8 cellular contexts compared by ENCODE assay signal in the genomic region with DNA sequence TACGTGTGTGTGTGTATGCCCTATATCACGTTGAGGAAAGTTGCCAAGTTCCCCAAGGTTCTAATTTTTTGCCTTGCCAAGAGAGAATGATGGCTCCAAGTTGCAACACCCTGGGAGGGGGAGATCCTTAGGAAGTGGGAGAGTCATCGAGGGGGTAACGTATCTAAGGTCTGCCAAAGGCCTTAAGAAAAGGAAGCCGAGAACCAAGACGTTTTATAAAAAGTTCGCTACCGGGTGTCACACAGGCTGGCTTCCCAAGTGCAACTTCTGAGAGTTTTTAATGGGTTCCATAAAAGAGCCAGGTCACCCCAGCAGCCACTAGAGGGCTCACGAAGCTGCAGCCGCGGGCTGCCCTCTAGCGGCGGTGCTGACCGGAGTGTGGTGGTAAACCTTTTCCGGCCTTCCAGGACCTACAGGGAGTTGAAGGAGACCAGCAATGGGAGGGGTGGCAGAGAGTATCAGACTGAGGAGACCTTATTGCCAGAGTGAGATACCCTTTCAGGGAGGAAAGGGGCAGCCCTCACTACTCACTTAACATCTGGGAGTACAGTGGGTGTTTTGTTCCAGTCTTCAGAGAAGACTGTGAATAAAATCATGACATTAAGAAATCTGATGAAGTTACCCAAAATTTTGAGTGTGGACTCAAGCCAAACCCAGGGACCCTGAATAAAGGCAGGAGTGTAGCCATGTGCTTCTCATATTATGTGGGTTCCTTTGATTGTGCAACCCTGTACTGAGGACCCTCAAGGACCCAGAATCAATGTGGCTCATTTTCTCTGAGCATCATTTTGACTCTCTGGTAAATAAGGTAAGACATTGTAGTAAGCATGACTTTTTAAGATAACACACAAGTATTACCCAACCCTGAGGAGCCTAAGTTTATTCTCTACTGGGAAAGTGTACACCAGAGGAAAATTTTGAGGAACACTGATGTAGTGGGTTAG. TPM values are rescaled to one million over a fixed set of nuclear protein-coding genes. Genes with fewer than 3 reads are reported as not detected.
DNase-seq lines count a peak whose midpoint lies in the region; ATAC-seq and TF ChIP-seq lines count a peak whose summit lies in the region.

No MANE protein-coding gene starts in this region.

- intact Hi-C loops in esophagus squamous epithelium (cut with DNase I), result loop anchor here (5.0 kb wide), 1 partner anchor 181 kb away; no protein-coding TSS in a partner anchor
- intact Hi-C loops in naive thymus-derived CD4-positive, alpha-beta T cell (cut with micrococcal nuclease), result loop anchor here (1.0 to 10.0 kb wide), 12 partner anchors 119 to 1050 kb away; a partner anchor contains a TSS

- CTCF ChIA-PET in naive thymus-derived CD4-positive, alpha-beta T cell (lab: Charles Lee), result interaction anchor here (0.6 to 1.4 kb wide), 5 partner anchors 11 to 1543 kb away, joined by 3 to 4 read pairs (median 3); no protein-coding TSS in a partner anchor

- H3K4me1 ChIP-seq in esophagus squamous epithelium, result peaks cover 10 to 46% (median 14%) of the 10 kb centered on the region in 3 donors
- peaks cover 11 to 15% of the 10 kb centered on the region in 2 donors for H3K4me1 ChIP-seq in naive thymus-derived CD4-positive, alpha-beta T cell (ENCODE audit: control insufficient read depth in 2 of 2, insufficient read depth in 2 of 2, low read length in 2 of 2)

- H3K9me3 ChIP-seq in esophagus squamous epithelium, result no peaks in the 10 kb centered on the region
- no peaks in the 10 kb centered on the region for H3K9me3 ChIP-seq in naive thymus-derived CD4-positive, alpha-beta T cell (ENCODE audit: control insufficient read depth in 2 of 3, low read length in 3 of 3)

- peaks cover 14 to 40% (median 35%) of the 10 kb centered on the region in 7 donors for H3K4me1 Mint-ChIP-seq in naive thymus-derived CD4-positive, alpha-beta T cell
- peaks cover 15% of the 10 kb centered on the region for H3K4me1 Mint-ChIP-seq in stimulated activated effector memory CD8-positive, alpha-beta T cell treated with anti-CD3 and anti-CD28 coated beads, Interleukin-12 subunit alpha, Interleukin-12 subunit beta, amount 100 ng/mL, for 72 hours

- WGBS in esophagus squamous epithelium, 2 donors, result 1 to 6% methylated on average over 15 of the region's 15 CpGs

- no peaks in the 10 kb centered on the region for H3K36me3 ChIP-seq in esophagus squamous epithelium
- peaks cover 0 to 4% (median 0%) of the 10 kb centered on the region in 3 experiments for H3K36me3 ChIP-seq in naive thymus-derived CD4-positive, alpha-beta T cell (ENCODE audit: control insufficient read depth in 2 of 3, insufficient read depth in 3 of 3, low read length in 3 of 3)

- POLR2A ChIA-PET in naive thymus-derived CD4-positive, alpha-beta T cell (lab: Charles Lee), result interaction anchor here (0.6 to 1.0 kb wide), 4 partner anchors 11 to 1461 kb away, joined by 3 to 4 read pairs (median 3); a partner anchor contains a TSS

- peaks cover 0 to 4% (median 0%) of the 10 kb centered on the region in 5 donors for H3K36me3 Mint-ChIP-seq in naive thymus-derived CD4-positive, alpha-beta T cell
- peaks cover 12% of the 10 kb centered on the region for H3K36me3 Mint-ChIP-seq in stimulated activated effector memory CD8-positive, alpha-beta T cell treated with anti-CD3 and anti-CD28 coated beads, Interleukin-12 subunit alpha, Interleukin-12 subunit beta, amount 100 ng/mL, for 72 hours

- DNase-seq in DMS79 treated with DMSO at 0.1 percent for 48 hours (lab: John Stamatoyannopoulos, UW) (peak; percentile 30), OCI-M1 (lab: John Stamatoyannopoulos, UW) (peak; percentile 98), activated T-cell treated with anti-CD3 and anti-CD28 coated beads for 4 hours (peak; percentile 81), esophagus squamous epithelium (lab: John Stamatoyannopoulos, UW) (peak; percentile 28)
- DNase-seq in naive thymus-derived CD4-positive, alpha-beta T cell, result peak; percentile 76 to 89 (median 85)
- DNase-seq in stimulated activated effector memory CD8-positive, alpha-beta T cell treated with anti-CD3 and anti-CD28 coated beads, Interleukin-12 subunit alpha, Interleukin-12 subunit beta, amount 100 ng/mL, for 72 hours (ENCODE audit: low spot score in 2 of 2), result peak; percentile 81 to 90

- no peak for TF ChIP-seq POLR2A in esophagus squamous epithelium (IDR thresholded peaks at IDR 0.05)

- H3K27ac ChIP-seq in esophagus squamous epithelium, result peak overlapping the region; percentile 94 to 97 (median 96)
- H3K27ac ChIP-seq in naive thymus-derived CD4-positive, alpha-beta T cell (ENCODE audit: low read depth, low read length), result peak overlapping the region; percentile 65

- H3K4me3 Mint-ChIP-seq in naive thymus-derived CD4-positive, alpha-beta T cell, result peak overlapping the region; percentile 75 to 96 (median 88)
- peak overlapping the region; percentile 78 for H3K4me3 Mint-ChIP-seq in stimulated activated effector memory CD8-positive, alpha-beta T cell treated with anti-CD3 and anti-CD28 coated beads, Interleukin-12 subunit alpha, Interleukin-12 subunit beta, amount 100 ng/mL, for 72 hours

- peak overlapping the region; percentile 55 to 99 (median 93) for H3K27ac Mint-ChIP-seq in naive thymus-derived CD4-positive, alpha-beta T cell
- peak overlapping the region; percentile 83 for H3K27ac Mint-ChIP-seq in stimulated activated effector memory CD8-positive, alpha-beta T cell treated with anti-CD3 and anti-CD28 coated beads, Interleukin-12 subunit alpha, Interleukin-12 subunit beta, amount 100 ng/mL, for 72 hours

- no peaks in the 10 kb centered on the region for H3K27me3 ChIP-seq in esophagus squamous epithelium
- no peaks in the 10 kb centered on the region for H3K27me3 ChIP-seq in naive thymus-derived CD4-positive, alpha-beta T cell (ENCODE audit: control insufficient read depth in 2 of 2, insufficient read depth in 2 of 2, low read length in 2 of 2)

- H3K4me3 ChIP-seq in esophagus squamous epithelium, result peak overlapping the region; percentile 12 to 50 (median 40)
- peak overlapping the region; percentile 90 for H3K4me3 ChIP-seq in naive thymus-derived CD4-positive, alpha-beta T cell (ENCODE audit: low read length)

- TF ChIP-seq EP300 in Ishikawa (IDR thresholded peaks at IDR 0.05; ENCODE audit: borderline replicate concordance), result no peak

- TF ChIP-seq RAD21 in Ishikawa (IDR thresholded peaks at IDR 0.05; ENCODE audit: low read depth), result peak; percentile 79

- TF ChIP-seq CTCF in esophagus squamous epithelium (IDR thresholded peaks at IDR 0.05), result peak; percentile 97 to 99 (median 99)

- peaks cover 0 to 5% (median 0%) of the 10 kb centered on the region in 5 donors for H3K27me3 Mint-ChIP-seq in naive thymus-derived CD4-positive, alpha-beta T cell

- peak; percentile 64 for ATAC-seq in GM21619 (IDR thresholded peaks at IDR 0.05; ENCODE audit: unreplicated experiment)
- peak; percentile 90 for ATAC-seq in naive thymus-derived CD4-positive, alpha-beta T cell
- ATAC-seq in stimulated activated effector memory CD8-positive, alpha-beta T cell treated with anti-CD3 and anti-CD28 coated beads, Interleukin-12 subunit alpha, Interleukin-12 subunit beta, amount 100 ng/mL, for 72 hours, result peak; percentile 80

- no peaks in the 10 kb centered on the region for H3K9me3 Mint-ChIP-seq in naive thymus-derived CD4-positive, alpha-beta T cell
- H3K9me3 Mint-ChIP-seq in stimulated activated effector memory CD8-positive, alpha-beta T cell treated with anti-CD3 and anti-CD28 coated beads, Interleukin-12 subunit alpha, Interleukin-12 subunit beta, amount 100 ng/mL, for 72 hours, result no peaks in the 10 kb centered on the region

TF ChIP-seq in Ishikawa, 13 proteins besides CTCF, POLR2A, EP300 and RAD21 (continues in another document):
- TF ChIP-seq NFIC (IDR thresholded peaks at IDR 0.05) (no peak; the same call in 1 of the 2 replicates), CEBPB (IDR thresholded peaks at IDR 0.05) (peak; percentile 43), TAF1 (IDR thresholded peaks at IDR 0.05; ENCODE audit: low read depth) (peak; percentile 74), EGR1 (IDR thresholded peaks at IDR 0.05) (no peak), CREB1 (IDR thresholded peaks at IDR 0.05; ENCODE audit: low read depth) (0 out of 2 replicates have a peak, but pooled peaks have one; percentile 11), TEAD4 (IDR thresholded peaks at IDR 0.05) (no peak), FOXM1 (IDR thresholded peaks at IDR 0.05; ENCODE audit: borderline replicate concordance, low read depth) (no peak), YY1 (IDR thresholded peaks at IDR 0.05; ENCODE audit: low read depth) (peak; percentile 68; the same call in 1 of the 2 replicates), ZBTB7A (IDR thresholded peaks at IDR 0.05; ENCODE audit: low read depth) (0 out of 2 replicates have a peak, but pooled peaks have one; percentile 31)
- TF ChIP-seq, protein P1, sequence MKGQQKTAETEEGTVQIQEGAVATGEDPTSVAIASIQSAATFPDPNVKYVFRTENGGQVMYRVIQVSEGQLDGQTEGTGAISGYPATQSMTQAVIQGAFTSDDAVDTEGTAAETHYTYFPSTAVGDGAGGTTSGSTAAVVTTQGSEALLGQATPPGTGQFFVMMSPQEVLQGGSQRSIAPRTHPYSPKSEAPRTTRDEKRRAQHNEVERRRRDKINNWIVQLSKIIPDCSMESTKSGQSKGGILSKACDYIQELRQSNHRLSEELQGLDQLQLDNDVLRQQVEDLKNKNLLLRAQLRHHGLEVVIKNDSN (IDR thresholded peaks at IDR 0.05), result no peak
- TF ChIP-seq, protein P2, sequence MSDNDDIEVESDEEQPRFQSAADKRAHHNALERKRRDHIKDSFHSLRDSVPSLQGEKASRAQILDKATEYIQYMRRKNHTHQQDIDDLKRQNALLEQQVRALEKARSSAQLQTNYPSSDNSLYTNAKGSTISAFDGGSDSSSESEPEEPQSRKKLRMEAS (IDR thresholded peaks at IDR 0.05), result peak; percentile 62

RNA-seq across cellular contexts. Expression of a gene that starts 2.5 kb away (rescaled TPM):
- 10 to 100 TPM in 2 of 4 donors, 1 to 10 TPM in 2; 7.5 to 10.7 (median 9.9) TPM for total RNA-seq in esophagus squamous epithelium
- total RNA-seq in naive thymus-derived CD4-positive, alpha-beta T cell, result 10 to 100 TPM; 21.2 to 48.7 (median 29.5) TPM
- 1 to 10 TPM; 4.1 to 5.0 TPM for polyA plus RNA-seq in naive thymus-derived CD4-positive, alpha-beta T cell

Comparison
In these comparisons a context has a peak if more than half of its experiments do, and no peak if none do; other contexts are left out.
1. Peak in every context shown above with its lines: DNase-seq, ATAC-seq, H3K4me3 ChIP-seq and H3K27ac ChIP-seq.
2. DNase-seq: peak in every context shown above with its lines; median percentile 98 in OCI-M1; 86 in stimulated activated effector memory CD8-positive, alpha-beta T cell treated with anti-CD3 and anti-CD28 coated beads, Interleukin-12 subunit alpha, Interleukin-12 subunit beta, amount 100 ng/mL, for 72 hours; 85 in naive thymus-derived CD4-positive, alpha-beta T cell; 81 in activated T-cell treated with anti-CD3 and anti-CD28 coated beads for 4 hours; 30 in DMS79 treated with DMSO at 0.1 percent for 48 hours; 28 in esophagus squamous epithelium.